In the genomic region with DNA sequence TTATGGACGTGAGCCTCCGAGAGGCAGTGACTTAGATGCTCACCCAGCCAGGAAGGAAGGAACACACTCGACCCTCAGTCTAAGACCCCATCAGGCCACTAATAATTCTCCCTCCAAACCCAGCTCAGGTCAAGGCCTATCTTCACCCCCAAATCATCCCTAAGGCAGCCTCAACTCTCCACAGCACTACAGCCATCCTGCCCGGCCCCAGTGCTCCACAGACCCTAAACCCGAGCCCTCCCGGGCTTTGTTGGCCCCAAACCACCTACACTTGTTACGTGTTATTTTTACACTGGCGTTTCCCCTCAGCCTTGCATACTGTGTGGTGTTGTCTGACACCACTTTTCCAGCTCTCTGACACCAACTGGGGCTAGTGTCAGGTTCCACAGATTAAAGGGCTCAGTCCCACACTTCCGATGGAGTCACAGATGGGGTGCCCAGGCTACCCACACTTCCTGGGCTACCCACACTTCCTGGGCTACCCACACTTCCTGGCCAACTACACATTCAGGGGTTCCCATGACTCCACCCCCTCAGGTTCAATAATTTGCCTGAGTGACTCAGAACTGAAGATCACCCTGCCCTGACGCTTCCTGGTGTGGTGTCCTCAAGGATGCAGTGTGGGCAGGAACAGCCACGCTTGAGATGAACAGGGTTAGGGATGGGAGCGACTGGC, we compare ENCODE assay signal across 1 cellular context.
TF ChIP-seq lines count a peak whose summit lies in the region.

No MANE protein-coding gene starts in this region.

TF ChIP-seq in HepG2, 621 proteins besides CTCF, POLR2A, EP300 and RAD21 (continued from another document):
- TF ChIP-seq, protein P1, sequence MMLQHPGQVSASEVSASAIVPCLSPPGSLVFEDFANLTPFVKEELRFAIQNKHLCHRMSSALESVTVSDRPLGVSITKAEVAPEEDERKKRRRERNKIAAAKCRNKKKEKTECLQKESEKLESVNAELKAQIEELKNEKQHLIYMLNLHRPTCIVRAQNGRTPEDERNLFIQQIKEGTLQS (CRISPR knock-in tag; IDR thresholded peaks at IDR 0.05) = no peak
- peak; percentile 13 for TF ChIP-seq HNRNPH1 (optimal IDR thresholded peaks at IDR 0.05; ENCODE audit: low read depth, low read length)
- 0 out of 2 replicates have a peak, but pooled peaks have one; percentile 65 for TF ChIP-seq ZNF232 (CRISPR knock-in tag; IDR thresholded peaks at IDR 0.05; ENCODE audit: borderline replicate concordance)
- no peak for TF ChIP-seq AGO2 (optimal IDR thresholded peaks at IDR 0.05; ENCODE audit: low read depth, low read length)
- TF ChIP-seq ZNF225 (CRISPR knock-in tag; IDR thresholded peaks at IDR 0.05) = 0 out of 2 replicates have a peak, but pooled peaks have one; percentile 25
- TF ChIP-seq HOXA5 (CRISPR knock-in tag; IDR thresholded peaks at IDR 0.05) = peak; percentile 69; the same call in 1 of the 2 replicates
- peak; percentile 23; the same call in 1 of the 2 replicates for TF ChIP-seq JUNB (CRISPR knock-in tag; IDR thresholded peaks at IDR 0.05; ENCODE audit: borderline replicate concordance)
- TF ChIP-seq ZNF333 (CRISPR knock-in tag; IDR thresholded peaks at IDR 0.05; ENCODE audit: borderline replicate concordance) = no peak
- no peak for TF ChIP-seq KDM3A (CRISPR knock-in tag; IDR thresholded peaks at IDR 0.05; ENCODE audit: low read depth)
- TF ChIP-seq NONO (IDR thresholded peaks at IDR 0.05) = no peak
- peak; percentile 40 for TF ChIP-seq NONO (CRISPR knock-in tag; conservative IDR thresholded peaks at IDR 0.05)
- TF ChIP-seq, protein P2, sequence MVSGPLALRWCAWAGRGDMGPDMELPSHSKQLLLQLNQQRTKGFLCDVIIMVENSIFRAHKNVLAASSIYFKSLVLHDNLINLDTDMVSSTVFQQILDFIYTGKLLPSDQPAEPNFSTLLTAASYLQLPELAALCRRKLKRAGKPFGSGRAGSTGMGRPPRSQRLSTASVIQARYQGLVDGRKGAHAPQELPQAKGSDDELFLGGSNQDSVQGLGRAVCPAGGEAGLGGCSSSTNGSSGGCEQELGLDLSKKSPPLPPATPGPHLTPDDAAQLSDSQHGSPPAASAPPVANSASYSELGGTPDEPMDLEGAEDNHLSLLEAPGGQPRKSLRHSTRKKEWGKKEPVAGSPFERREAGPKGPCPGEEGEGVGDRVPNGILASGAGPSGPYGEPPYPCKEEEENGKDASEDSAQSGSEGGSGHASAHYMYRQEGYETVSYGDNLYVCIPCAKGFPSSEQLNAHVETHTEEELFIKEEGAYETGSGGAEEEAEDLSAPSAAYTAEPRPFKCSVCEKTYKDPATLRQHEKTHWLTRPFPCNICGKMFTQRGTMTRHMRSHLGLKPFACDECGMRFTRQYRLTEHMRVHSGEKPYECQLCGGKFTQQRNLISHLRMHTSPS (CRISPR knock-in tag; IDR thresholded peaks at IDR 0.05; ENCODE audit: low read depth) = no peak
- TF ChIP-seq, protein P3, sequence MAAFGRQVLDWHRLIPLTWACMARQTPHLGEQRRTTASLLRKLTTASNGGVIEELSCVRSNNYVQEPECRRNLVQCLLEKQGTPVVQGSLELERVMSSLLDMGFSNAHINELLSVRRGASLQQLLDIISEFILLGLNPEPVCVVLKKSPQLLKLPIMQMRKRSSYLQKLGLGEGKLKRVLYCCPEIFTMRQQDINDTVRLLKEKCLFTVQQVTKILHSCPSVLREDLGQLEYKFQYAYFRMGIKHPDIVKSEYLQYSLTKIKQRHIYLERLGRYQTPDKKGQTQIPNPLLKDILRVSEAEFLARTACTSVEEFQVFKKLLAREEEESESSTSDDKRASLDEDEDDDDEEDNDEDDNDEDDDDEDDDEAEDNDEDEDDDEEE (CRISPR knock-in tag; IDR thresholded peaks at IDR 0.05) = 0 out of 2 replicates have a peak, but pooled peaks have one; percentile 40
- peak; percentile 53; the same call in 1 of the 2 replicates for TF ChIP-seq ZNF350 (CRISPR knock-in tag; IDR thresholded peaks at IDR 0.05; ENCODE audit: borderline replicate concordance, low read depth)
- TF ChIP-seq ZNF282 (IDR thresholded peaks at IDR 0.05; ENCODE audit: partially characterized antibody) = no peak
- 0 out of 2 replicates have a peak, but pooled peaks have one; percentile 9 for TF ChIP-seq HNF4A (CRISPR knock-in tag; IDR thresholded peaks at IDR 0.05)
- TF ChIP-seq ZNF557 (CRISPR knock-in tag; IDR thresholded peaks at IDR 0.05) = 0 out of 2 replicates have a peak, but pooled peaks have one; percentile 58
- TF ChIP-seq AKAP8 (CRISPR knock-in tag; IDR thresholded peaks at IDR 0.05) = 0 out of 2 replicates have a peak, but pooled peaks have one; percentile 56
